In the genomic region with DNA sequence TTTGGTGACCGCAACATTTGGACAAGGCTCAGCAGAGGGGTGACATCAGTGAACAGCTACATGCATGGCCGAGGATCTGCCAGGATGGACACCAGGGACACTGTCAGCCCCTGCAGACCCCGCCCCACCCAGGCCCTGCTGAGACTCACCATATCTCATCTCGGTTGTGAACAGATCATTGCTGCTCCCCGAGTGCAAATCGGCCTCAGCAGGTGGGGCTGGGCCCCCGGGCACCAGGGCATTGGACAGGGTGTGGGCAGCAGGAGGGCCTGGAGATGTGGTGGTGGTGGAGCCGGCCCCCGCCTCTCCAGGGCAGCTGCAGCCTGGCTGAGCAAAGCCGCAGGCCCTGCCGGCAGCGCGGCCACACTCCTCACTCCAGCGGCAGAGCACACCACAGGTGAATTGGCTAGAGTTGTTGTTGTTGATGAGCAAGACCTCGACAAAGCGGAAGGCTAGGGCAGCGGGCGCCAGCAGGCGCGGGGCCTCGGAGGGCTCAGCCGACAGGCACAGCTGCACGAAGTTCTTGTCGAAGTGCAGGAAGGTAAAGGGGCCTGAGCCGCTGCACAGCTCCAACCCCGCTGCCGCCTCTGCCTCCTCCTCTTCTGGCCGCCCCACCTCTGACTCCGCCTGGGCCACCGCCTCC, we compare ENCODE assay signal across 19 cellular contexts. TPM values are rescaled to one million over a fixed set of nuclear protein-coding genes. Genes with fewer than 3 reads are reported as not detected.
DNase-seq lines count a peak whose midpoint lies in the region; ATAC-seq and TF ChIP-seq lines count a peak whose summit lies in the region.
"Had no signal": no experiment of that assay in that cellular context is flagged by ENCODE, and none has a peak within 500 bp of the region (broad histone marks: within the 10 kb centered on the region; RNA-seq: fewer than 3 reads in every experiment).

No MANE protein-coding gene starts in this region.

- H3K27ac ChIP-seq in SK-N-SH (ENCODE audit: low read depth in 2 of 2, low read length in 1 of 2) (peak overlapping the region in 1 of 2 experiments; percentile 20; a peak in 2 of 4 replicates), angular gyrus (ENCODE audit: low read depth, low read length) (peak overlapping the region; percentile 91), mesenchymal stem cell (ENCODE audit: low read length, poor library complexity, severe bottlenecking) (no peak overlapping the region), temporal lobe (ENCODE audit: low read depth, low read length) (peak overlapping the region; percentile 89)

- no peak overlapping the region for H3K4ac ChIP-seq in mesenchymal stem cell (ENCODE audit: low read depth in 1 of 2, low read length in 2 of 2)

- no peak for TF ChIP-seq RAD21 in SK-N-SH (IDR thresholded peaks at IDR 0.05; ENCODE audit: low read length)

- no peak overlapping the region for H3K23ac ChIP-seq in mesenchymal stem cell (ENCODE audit: low read length in 2 of 2)

- H3K4me3 ChIP-seq in SK-N-SH (ENCODE audit: low read depth in 2 of 2, low read length in 1 of 2) (no peak overlapping the region), mesenchymal stem cell (ENCODE audit: insufficient read depth in 1 of 2, low read depth in 1 of 2, low read length in 2 of 2) (no peak overlapping the region)
- H3K4me3 ChIP-seq: GM23338 had no signal

- peak; percentile 60 for DNase-seq in SK-N-SH
- no peak for DNase-seq in mesenchymal stem cell
- DNase-seq in dedifferentiated amniotic fluid mesenchymal stem cell (ENCODE audit: extremely low spot score) = no peak
- DNase-seq: DMS 273 treated with DMSO at 0.1 percent for 48 hours, Kasumi-1, MM.1S, NCI-H1105, NCI-H1694 treated with DMSO at 0.1 percent for 48 hours, NCI-H2107, NCI-H446, NCI-H774, PC-3 had no signal

- no peaks in the 10 kb centered on the region for H3K79me1 ChIP-seq in mesenchymal stem cell (replicated peaks; ENCODE audit: low read length, poor library complexity, severe bottlenecking)

- H3K36me3 ChIP-seq in SK-N-SH (replicated peaks in 1 of 2; ENCODE audit: control insufficient read depth in 1 of 2, insufficient read depth in 2 of 2, low read length in 1 of 2) (peaks cover 0 to 2% of the 10 kb centered on the region in 2 experiments), mesenchymal stem cell (ENCODE audit: control insufficient read depth in 1 of 2, insufficient read depth in 2 of 2, low read depth in 1 of 2, low read length in 2 of 2) (peaks cover 0 to 9% of the 10 kb centered on the region in 2 experiments)

- H3K27me3 ChIP-seq in SK-N-SH (ENCODE audit: insufficient read depth) (no peaks in the 10 kb centered on the region), mesenchymal stem cell (ENCODE audit: control insufficient read depth in 1 of 2, insufficient read depth in 1 of 2, low read length in 2 of 2) (peaks cover 0 to 8% of the 10 kb centered on the region in 2 experiments)

- no peak for TF ChIP-seq CTCF in SK-N-SH (IDR thresholded peaks at IDR 0.05)

- H3K4me2 ChIP-seq in SK-N-SH (no peak overlapping the region), mesenchymal stem cell (ENCODE audit: low read length, poor library complexity, severe bottlenecking) (no peak overlapping the region)
- H3K4me2 ChIP-seq: GM23338 had no signal

- 89% methylated on average over 25 of the region's 30 CpGs for WGBS in SK-N-SH (ENCODE audit: low lambda C conversion rate)
- WGBS in mesenchymal stem cell = 88% methylated on average over 30 of the region's 30 CpGs

- H2BK120ac ChIP-seq in mesenchymal stem cell (ENCODE audit: low read depth, low read length) = no peak overlapping the region

- peak overlapping the region; percentile 2 for H2BK15ac ChIP-seq in mesenchymal stem cell (ENCODE audit: low read depth, poor library complexity, severe bottlenecking)

- CTCF ChIA-PET in SK-N-SH (lab: Yijun Ruan, JAX) = interaction anchor here (1.0 to 25.0 kb wide), 5 partner anchors 9 to 92 kb away, joined by 3 to 707 read pairs (median 15); no protein-coding TSS in a partner anchor

- H3K18ac ChIP-seq in mesenchymal stem cell (ENCODE audit: low read depth in 1 of 2, low read length in 2 of 2) = peak overlapping the region in 1 of 2 experiments; percentile 11

- no peak overlapping the region for H4K8ac ChIP-seq in mesenchymal stem cell (ENCODE audit: low read length)

- H3K79me2 ChIP-seq in SK-N-SH (ENCODE audit: insufficient read depth) = peaks cover 7% of the 10 kb centered on the region; the same call in 1 of the 2 replicates

- peaks cover 7% of the 10 kb centered on the region for H3F3A ChIP-seq in SK-N-SH (replicated peaks; ENCODE audit: insufficient read depth)

- no peak overlapping the region for H3K14ac ChIP-seq in mesenchymal stem cell (ENCODE audit: low read length in 2 of 2)

- no peak overlapping the region for H2BK5ac ChIP-seq in mesenchymal stem cell (ENCODE audit: low read depth, low read length, poor library complexity, severe bottlenecking)

- ATAC-seq in SK-N-SH treated with all-trans-retinoic acid at 6 μM for 48 hours = no peak
- ATAC-seq in GM18858 (IDR thresholded peaks at IDR 0.05; ENCODE audit: unreplicated experiment) = no peak
- no peak for ATAC-seq in HG03039 (IDR thresholded peaks at IDR 0.05; ENCODE audit: unreplicated experiment)
- ATAC-seq: GM23338, HepG2, PC-3 had no signal

- H4K91ac ChIP-seq in mesenchymal stem cell (ENCODE audit: low read length) = peak overlapping the region; percentile 46

- peaks cover 14% of the 10 kb centered on the region; the same call in 1 of the 2 replicates for H4K20me1 ChIP-seq in SK-N-SH (ENCODE audit: insufficient read depth)

- no peak for TF ChIP-seq EP300 in SK-N-SH (IDR thresholded peaks at IDR 0.05; ENCODE audit: borderline replicate concordance in 1 of 2, low read depth in 1 of 2, low read length in 1 of 2)

- no peak overlapping the region for H3K9ac ChIP-seq in SK-N-SH
- H3K9ac ChIP-seq in mesenchymal stem cell (ENCODE audit: low read length) = no peak overlapping the region

- no peak overlapping the region for H2BK12ac ChIP-seq in mesenchymal stem cell (ENCODE audit: low read length in 2 of 2)

- no peak overlapping the region for H2AK5ac ChIP-seq in mesenchymal stem cell (ENCODE audit: low read length, severe bottlenecking)

- no peaks in the 10 kb centered on the region for H3K9me3 ChIP-seq in SK-N-SH
- no peaks in the 10 kb centered on the region for H3K9me3 ChIP-seq in mesenchymal stem cell (ENCODE audit: control insufficient read depth, low read length)

- H3K4me1 ChIP-seq in SK-N-SH (ENCODE audit: control insufficient read depth in 1 of 2, insufficient read depth in 2 of 2, low read depth in 1 of 2, low read length in 1 of 2) (peaks cover 42 to 62% of the 10 kb centered on the region in 2 experiments; a peak in 3 of 4 replicates), mesenchymal stem cell (ENCODE audit: control insufficient read depth, insufficient read depth, low read depth, low read length) (peaks cover 32% of the 10 kb centered on the region)

- POLR2A ChIA-PET in SK-N-SH (lab: Yijun Ruan, JAX) = interaction anchor here (0.6 to 1.3 kb wide), 2 partner anchors 26 to 47 kb away, joined by 3 to 4 read pairs; no protein-coding TSS in a partner anchor

- no peaks in the 10 kb centered on the region for H3K9me2 ChIP-seq in SK-N-SH

- no peak overlapping the region for H2AFZ ChIP-seq in SK-N-SH (ENCODE audit: low read depth)
- H2AFZ ChIP-seq in mesenchymal stem cell (ENCODE audit: low read depth, low read length) = no peak overlapping the region
- H2AFZ ChIP-seq: GM23338 had no signal

TF ChIP-seq in SK-N-SH, 30 proteins besides CTCF, POLR2A, EP300 and RAD21:
- TF ChIP-seq USF1 (IDR thresholded peaks at IDR 0.05; ENCODE audit: borderline replicate concordance, low read depth) (no peak), GATA2 (CRISPR knock-in tag; IDR thresholded peaks at IDR 0.05) (peak; percentile 48; the same call in 1 of the 2 replicates), YY1 (IDR thresholded peaks at IDR 0.05; ENCODE audit: low read depth) (no peak), POLR2AphosphoS5 (IDR thresholded peaks at IDR 0.05; ENCODE audit: low read depth, low read length) (no peak)
TF ChIP-seq in SK-N-SH: peak in this region for 1.

TF ChIP-seq in SK-N-SH treated with all-trans-retinoic acid at 6 μM for 48 hours, 23 proteins besides CTCF, POLR2A, EP300 and RAD21 (continues in another document):
- TF ChIP-seq ARNTL (CRISPR knock-in tag; IDR thresholded peaks at IDR 0.05; ENCODE audit: borderline replicate concordance, low read depth) (no peak), GLIS3 (CRISPR knock-in tag; IDR thresholded peaks at IDR 0.05) (no peak), ZNF8 (CRISPR knock-in tag; IDR thresholded peaks at IDR 0.05) (no peak), BACH2 (CRISPR knock-in tag; IDR thresholded peaks at IDR 0.05; ENCODE audit: borderline replicate concordance) (no peak), CSRNP3 (CRISPR knock-in tag; IDR thresholded peaks at IDR 0.05) (no peak), PPARA (CRISPR knock-in tag; IDR thresholded peaks at IDR 0.05; ENCODE audit: borderline replicate concordance) (no peak)

RNA-seq across cellular contexts. Expression of gene ADGRB2, which starts 8.2 kb away (rescaled TPM):
- polyA plus RNA-seq in SK-N-SH (2012; rRNA removed) = 10.6 and 13.0 TPM in 2 replicates
- polyA plus RNA-seq in SK-N-SH (2012; cell fraction: cytosol; rRNA removed) = 4.3 and 8.4 TPM in 2 replicates
- 41.8 and 66.9 TPM in 2 replicates for polyA plus RNA-seq in SK-N-SH (2012; cell fraction: nucleus; rRNA removed)
- polyA plus RNA-seq in mesenchymal stem cell (2013, experiment 1 of 2) = 6.1 TPM
- 5.3 TPM for polyA plus RNA-seq in mesenchymal stem cell (2013, experiment 2 of 2)
- 60.2 TPM for total RNA-seq in temporal lobe

RNA-seq across cellular contexts. Expression of gene COL16A1, which starts 52.2 kb away (rescaled TPM):
- polyA plus RNA-seq in SK-N-SH (2012; rRNA removed) = 9.0 and 10.4 TPM in 2 replicates
- polyA plus RNA-seq in SK-N-SH (2012; cell fraction: cytosol; rRNA removed) = 3.0 and 3.8 TPM in 2 replicates
- 38.2 and 47.3 TPM in 2 replicates for polyA plus RNA-seq in SK-N-SH (2012; cell fraction: nucleus; rRNA removed)
- 20.9 TPM for polyA plus RNA-seq in mesenchymal stem cell (2013, experiment 1 of 2)
- 18.3 TPM for polyA plus RNA-seq in mesenchymal stem cell (2013, experiment 2 of 2)
- 10.3 TPM for total RNA-seq in temporal lobe

RNA-seq across cellular contexts. Expression of gene SPOCD1, which starts 59.9 kb away (rescaled TPM):
- polyA plus RNA-seq in SK-N-SH (2012; rRNA removed) = 10.7 and 12.5 TPM in 2 replicates
- 3.8 and 5.7 TPM in 2 replicates for polyA plus RNA-seq in SK-N-SH (2012; cell fraction: cytosol; rRNA removed)
- polyA plus RNA-seq in SK-N-SH (2012; cell fraction: nucleus; rRNA removed) = 42.6 and 46.9 TPM in 2 replicates
- polyA plus RNA-seq in mesenchymal stem cell (2013, experiment 1 of 2) = 20.4 TPM
- 20.7 TPM for polyA plus RNA-seq in mesenchymal stem cell (2013, experiment 2 of 2)
- total RNA-seq in temporal lobe = not detected
